Comparison of ENCODE assay signal across 8 cellular contexts in genomic region chr13:103140001-103140671, GRCh38.
A peak's percentile ranks its signal among the peaks of the same experiment; 100 is the strongest.
DNase-seq lines count a peak whose midpoint lies in the region; ATAC-seq lines count a peak whose summit lies in the region.

No MANE protein-coding gene starts in this region.

- peak; percentile 77 for DNase-seq in HT-29 (ENCODE audit: low spot score)
- peak; percentile 59 for DNase-seq in adipocyte (ENCODE audit: low read depth)
- peak; percentile 10 for DNase-seq in kidney glomerular epithelial cell (lab: John Stamatoyannopoulos, UW)
- no peak for DNase-seq in anterior cingulate cortex (lab: John Stamatoyannopoulos, UW)
- no peak for DNase-seq in T-helper 17 cell
- no peak for DNase-seq in activated T-helper 2 cell treated with anti-CD3 and anti-CD28 coated beads, Interferon-gamma antibody, Interleukin-2, Interleukin-4, amounts not matched to agents 10 μg/mL and 5 μg/mL and 100 μg/mL, durations not matched to agents 14 hours and 24 hours and 36 hours (ENCODE audit: low spot score)

- no peaks in the 10 kb centered on the region for H3K36me3 ChIP-seq in adipocyte (ENCODE audit: control insufficient read depth, insufficient read depth, low read length, severe bottlenecking)

- ATAC-seq in GM18502 (IDR thresholded peaks at IDR 0.05; ENCODE audit: poor library complexity, unreplicated experiment) (peak; percentile 99), GM21737 (IDR thresholded peaks at IDR 0.05; ENCODE audit: unreplicated experiment) (peak; percentile 84), T-helper 17 cell (no peak)

- H3K9ac ChIP-seq in adipocyte (ENCODE audit: low read length): no peak overlapping the region

- no peaks in the 10 kb centered on the region for H3K9me3 ChIP-seq in adipocyte (ENCODE audit: control insufficient read depth, low read length)
- H3K9me3 ChIP-seq in T-helper 17 cell (ENCODE audit: control insufficient read depth, low read length, poor library complexity, severe bottlenecking): no peaks in the 10 kb centered on the region

- no peak overlapping the region for H3K27ac Mint-ChIP-seq in T-helper 17 cell
- H3K27ac Mint-ChIP-seq in activated T-helper 2 cell treated with anti-CD3 and anti-CD28 coated beads, Interferon-gamma antibody, Interleukin-2, Interleukin-4, amounts not matched to agents 10 μg/mL and 5 μg/mL and 100 μg/mL, durations not matched to agents 14 hours and 24 hours and 36 hours: no peak overlapping the region

- no peaks in the 10 kb centered on the region for H3K4me1 Mint-ChIP-seq in T-helper 17 cell
- H3K4me1 Mint-ChIP-seq in activated T-helper 2 cell treated with anti-CD3 and anti-CD28 coated beads, Interferon-gamma antibody, Interleukin-2, Interleukin-4, amounts not matched to agents 10 μg/mL and 5 μg/mL and 100 μg/mL, durations not matched to agents 14 hours and 24 hours and 36 hours (ENCODE audit: low read depth): no peaks in the 10 kb centered on the region

- intact Hi-C loops in activated T-helper 2 cell treated with anti-CD3 and anti-CD28 coated beads, Interferon-gamma antibody, Interleukin-2, Interleukin-4, amounts not matched to agents 10 μg/mL and 5 μg/mL and 100 μg/mL, durations not matched to agents 14 hours and 24 hours and 36 hours (cut with micrococcal nuclease): no loop called here

- no peaks in the 10 kb centered on the region for H3K27me3 ChIP-seq in adipocyte (replicated peaks; ENCODE audit: control insufficient read depth, insufficient read depth, low read length)

- H3K4me1 ChIP-seq in adipocyte (ENCODE audit: control insufficient read depth, insufficient read depth, low read length): no peaks in the 10 kb centered on the region

- H3K9me3 Mint-ChIP-seq in activated T-helper 2 cell treated with anti-CD3 and anti-CD28 coated beads, Interferon-gamma antibody, Interleukin-2, Interleukin-4, amounts not matched to agents 10 μg/mL and 5 μg/mL and 100 μg/mL, durations not matched to agents 14 hours and 24 hours and 36 hours: no peaks in the 10 kb centered on the region

- H3K4me3 Mint-ChIP-seq in T-helper 17 cell: no peak overlapping the region
- no peak overlapping the region for H3K4me3 Mint-ChIP-seq in activated T-helper 2 cell treated with anti-CD3 and anti-CD28 coated beads, Interferon-gamma antibody, Interleukin-2, Interleukin-4, amounts not matched to agents 10 μg/mL and 5 μg/mL and 100 μg/mL, durations not matched to agents 14 hours and 24 hours and 36 hours (ENCODE audit: low read depth)

- no peaks in the 10 kb centered on the region for H3K27me3 Mint-ChIP-seq in T-helper 17 cell
- no peaks in the 10 kb centered on the region for H3K27me3 Mint-ChIP-seq in activated T-helper 2 cell treated with anti-CD3 and anti-CD28 coated beads, Interferon-gamma antibody, Interleukin-2, Interleukin-4, amounts not matched to agents 10 μg/mL and 5 μg/mL and 100 μg/mL, durations not matched to agents 14 hours and 24 hours and 36 hours (ENCODE audit: low read depth)

- no peaks in the 10 kb centered on the region for H3K36me3 Mint-ChIP-seq in T-helper 17 cell (ENCODE audit: low read depth)
- H3K36me3 Mint-ChIP-seq in activated T-helper 2 cell treated with anti-CD3 and anti-CD28 coated beads, Interferon-gamma antibody, Interleukin-2, Interleukin-4, amounts not matched to agents 10 μg/mL and 5 μg/mL and 100 μg/mL, durations not matched to agents 14 hours and 24 hours and 36 hours (ENCODE audit: low read depth): no peaks in the 10 kb centered on the region

- H3K4me3 ChIP-seq in adipocyte (ENCODE audit: low read length): no peak overlapping the region

Comparison
In these comparisons a context has a peak if more than half of its experiments do, and no peak if none do; other contexts are left out.
1. DNase-seq: peak in HT-29 (single experiment), adipocyte (single experiment) and kidney glomerular epithelial cell (single experiment); none in anterior cingulate cortex (0 of 58), T-helper 17 cell (0 of 3) and activated T-helper 2 cell treated with anti-CD3 and anti-CD28 coated beads, Interferon-gamma antibody, Interleukin-2, Interleukin-4, amounts not matched to agents 10 μg/mL and 5 μg/mL and 100 μg/mL, durations not matched to agents 14 hours and 24 hours and 36 hours (single experiment).